Comparison of ENCODE assay signal across 10 cellular contexts in the genomic region with DNA sequence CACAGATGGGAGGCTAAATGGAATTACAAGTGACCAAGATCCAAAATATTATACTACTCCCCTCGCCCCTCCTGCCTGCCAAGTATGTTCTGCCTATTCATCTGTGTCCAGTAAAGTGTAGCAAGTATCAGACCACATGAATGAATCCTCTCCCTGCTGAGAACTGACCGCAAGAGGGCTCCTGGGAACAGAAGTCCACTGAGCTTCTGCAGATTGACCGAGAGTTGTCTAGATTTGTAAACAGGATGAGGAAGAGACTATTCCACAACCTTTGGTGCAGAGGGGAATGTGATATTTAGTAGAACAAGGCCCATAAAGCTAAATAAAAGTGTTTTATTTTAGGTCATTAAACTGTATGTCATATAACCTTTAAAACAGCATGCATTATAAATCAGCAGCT.
A peak's percentile ranks its signal among the peaks of the same experiment; 100 is the strongest.
DNase-seq lines count a peak whose midpoint lies in the region; ATAC-seq, FAIRE-seq and TF ChIP-seq lines count a peak whose summit lies in the region.
"Had no signal": no experiment of that assay in that cellular context is flagged by ENCODE, and none has a peak within 500 bp of the region (broad histone marks: within the 10 kb centered on the region; RNA-seq: fewer than 3 reads in every experiment).

No MANE protein-coding gene starts in this region.

- dilution Hi-C loops in mammary epithelial cell (cut with HindIII; ENCODE audit: low sequenced_read_pairs) = no loop called here

- H3K4me1 Mint-ChIP-seq in astrocyte (ENCODE audit: low read depth, unreplicated experiment) = peaks cover 6% of the 10 kb centered on the region
- H3K4me1 Mint-ChIP-seq: activated naive CD4-positive, alpha-beta T cell treated with anti-CD3 and anti-CD28 coated beads, Interleukin-2, amount 10 ng/mL, durations not matched to agents 7 days and 5 days; CD4-positive, alpha-beta memory T cell had no signal

- no peaks in the 10 kb centered on the region for H3K79me2 ChIP-seq in mammary epithelial cell (ENCODE audit: insufficient read depth, low read length)
- no peaks in the 10 kb centered on the region for H3K79me2 ChIP-seq in astrocyte (ENCODE audit: insufficient read depth, low read length)

- H3K36me3 Mint-ChIP-seq in astrocyte (ENCODE audit: low read depth, unreplicated experiment) = no peaks in the 10 kb centered on the region
- H3K36me3 Mint-ChIP-seq: activated naive CD4-positive, alpha-beta T cell treated with anti-CD3 and anti-CD28 coated beads, Interleukin-2, amount 10 ng/mL, durations not matched to agents 7 days and 5 days; CD4-positive, alpha-beta memory T cell had no signal

- BruUV-seq in mammary epithelial cell (replicated peaks; lab: Mats Ljungman, UMichigan) = no TSS peak

- peak; percentile 35 to 76 for DNase-seq in T47D (ENCODE audit: low read depth in 1 of 2, low spot score in 1 of 2)
- no peak for DNase-seq in mammary epithelial cell
- DNase-seq in astrocyte (ENCODE audit: low read depth) = peak; percentile 1
- DNase-seq in left kidney (ENCODE audit: low read depth, low spot score) = peak; percentile 93
- peak; percentile 14 for DNase-seq in urothelium cell line (ENCODE audit: low spot score)
- DNase-seq in NCI-H2029 treated with DMSO at 0.1 percent for 48 hours (lab: John Stamatoyannopoulos, UW) = no peak
- no peak for DNase-seq in posterior vena cava (ENCODE audit: low spot score)
- DNase-seq: activated naive CD4-positive, alpha-beta T cell treated with anti-CD3 and anti-CD28 coated beads, Interleukin-2, amount 10 ng/mL, durations not matched to agents 7 days and 5 days; CD4-positive, alpha-beta memory T cell had no signal

- intact Hi-C loops in mammary epithelial cell (cut with micrococcal nuclease) = no loop called here
- intact Hi-C loops in posterior vena cava (cut with DNase I) = no loop called here

- H3K4me2 ChIP-seq in mammary epithelial cell (ENCODE audit: insufficient read depth, low read depth, low read length) (no peak overlapping the region), astrocyte (ENCODE audit: low read length) (no peak overlapping the region)

- CTCF ChIA-PET in mammary epithelial cell (lab: Charles Lee; ENCODE audit: low non-redundant PET) = no interaction called here

- H3K4me1 ChIP-seq in mammary epithelial cell (ENCODE audit: insufficient read depth, low read length) = no peaks in the 10 kb centered on the region
- H3K4me1 ChIP-seq in astrocyte (ENCODE audit: insufficient read depth, low read length) = no peaks in the 10 kb centered on the region

- H3K4me3 Mint-ChIP-seq in astrocyte (ENCODE audit: unreplicated experiment) = no peak overlapping the region
- H3K4me3 Mint-ChIP-seq: activated naive CD4-positive, alpha-beta T cell treated with anti-CD3 and anti-CD28 coated beads, Interleukin-2, amount 10 ng/mL, durations not matched to agents 7 days and 5 days; CD4-positive, alpha-beta memory T cell had no signal

- no peaks in the 10 kb centered on the region for H3K27me3 ChIP-seq in mammary epithelial cell (ENCODE audit: insufficient read depth, low read length)
- no peaks in the 10 kb centered on the region for H3K27me3 ChIP-seq in astrocyte (ENCODE audit: insufficient read depth, low read length)

- H3K4me3 ChIP-seq in mammary epithelial cell (replicated peaks in 1 of 3; ENCODE audit: insufficient read depth in 1 of 3, low read depth in 2 of 3, low read length in 3 of 3) (no peak overlapping the region), astrocyte (ENCODE audit: insufficient read depth, low read depth, low read length) (no peak overlapping the region)

- no peak for ATAC-seq in GM18502 (IDR thresholded peaks at IDR 0.05; ENCODE audit: poor library complexity, unreplicated experiment)

- no peak for FAIRE-seq in astrocyte (lab: Jason Lieb, UNC)
- FAIRE-seq in urothelium cell line (lab: Jason Lieb, UNC) = no peak

- WGBS in mammary epithelial cell (ENCODE audit: low coverage, missing lambda C conversion rate) = 30% methylated on average over 3 of the region's 3 CpGs

- no peaks in the 10 kb centered on the region for H3K9me3 Mint-ChIP-seq in astrocyte (ENCODE audit: unreplicated experiment)

- no peak overlapping the region for H3K27ac Mint-ChIP-seq in astrocyte (ENCODE audit: unreplicated experiment)
- H3K27ac Mint-ChIP-seq: activated naive CD4-positive, alpha-beta T cell treated with anti-CD3 and anti-CD28 coated beads, Interleukin-2, amount 10 ng/mL, durations not matched to agents 7 days and 5 days; CD4-positive, alpha-beta memory T cell had no signal

- in situ Hi-C loops in T47D (cut with HindIII; ENCODE audit: low pct_unique_long_range_greater_than_20kb, low sequenced_read_pairs) (no loop called here), mammary epithelial cell (cut with MboI; ENCODE audit: low sequenced_read_pairs in 2 of 2) (no loop called here)

- H3K27me3 Mint-ChIP-seq in astrocyte (ENCODE audit: low read depth, unreplicated experiment) = peaks cover 10% of the 10 kb centered on the region
- H3K27me3 Mint-ChIP-seq: activated naive CD4-positive, alpha-beta T cell treated with anti-CD3 and anti-CD28 coated beads, Interleukin-2, amount 10 ng/mL, durations not matched to agents 7 days and 5 days; CD4-positive, alpha-beta memory T cell had no signal

- H2AFZ ChIP-seq in mammary epithelial cell (ENCODE audit: low read depth, low read length) (no peak overlapping the region), astrocyte (ENCODE audit: low read depth, low read length) (no peak overlapping the region)

- H3K9ac ChIP-seq in mammary epithelial cell (ENCODE audit: insufficient read depth, low read length) (no peak overlapping the region), astrocyte (ENCODE audit: low read length) (no peak overlapping the region)

- TF ChIP-seq CTCF in mammary epithelial cell (conservative IDR thresholded peaks at IDR 0.05 in 1 of 2, IDR thresholded peaks at IDR 0.05 in 1 of 2; ENCODE audit: extremely low read depth in 1 of 2, insufficient read depth in 1 of 2, low read depth in 1 of 2, low read length in 2 of 2) = no peak
- peak; percentile 17 for TF ChIP-seq CTCF in astrocyte (IDR thresholded peaks at IDR 0.05; ENCODE audit: insufficient read depth, low read depth, low read length)

- no peaks in the 10 kb centered on the region for H4K20me1 ChIP-seq in mammary epithelial cell (ENCODE audit: insufficient read depth, low read length)
- H4K20me1 ChIP-seq in astrocyte (ENCODE audit: insufficient read depth, low read length) = no peaks in the 10 kb centered on the region

- H3K36me3 ChIP-seq in mammary epithelial cell (ENCODE audit: insufficient read depth, low read length) (no peaks in the 10 kb centered on the region), astrocyte (ENCODE audit: insufficient read depth, low read length) (no peaks in the 10 kb centered on the region)

- H3K9me3 ChIP-seq in mammary epithelial cell (replicated peaks; ENCODE audit: insufficient read depth, low read length) (no peaks in the 10 kb centered on the region), astrocyte (ENCODE audit: insufficient read depth, low read depth, low read length) (no peaks in the 10 kb centered on the region)

- H3K27ac ChIP-seq in mammary epithelial cell (ENCODE audit: insufficient read depth, low read depth, low read length) (no peak overlapping the region), astrocyte (ENCODE audit: low read depth, low read length) (no peak overlapping the region)

Comparison
In these comparisons a context has a peak if more than half of its experiments do, and no peak if none do; other contexts are left out.
1. DNase-seq: peak in T47D (2 of 2), astrocyte (single experiment), left kidney (single experiment) and urothelium cell line (single experiment); none in mammary epithelial cell (single experiment), NCI-H2029 treated with DMSO at 0.1 percent for 48 hours (single experiment) and posterior vena cava (single experiment).